ENCODE assay signal across 11 cellular contexts in genomic region chr10:62052276-62052675, GRCh38.
DNase-seq lines count a peak whose midpoint lies in the region; ATAC-seq and TF ChIP-seq lines count a peak whose summit lies in the region.
"Had no signal": no experiment of that assay in that cellular context is flagged by ENCODE, and none has a peak within 500 bp of the region (broad histone marks: within the 10 kb centered on the region; RNA-seq: fewer than 3 reads in every experiment).

No MANE protein-coding gene starts in this region.

- peak overlapping the region; percentile 76 for H3K4me3 ChIP-seq in BJ (ENCODE audit: low read depth, low read length)
- peak overlapping the region; percentile 69 for H3K4me3 ChIP-seq in HFF-Myc (replicated peaks; ENCODE audit: low read depth, low read length)
- peak overlapping the region; percentile 76 for H3K4me3 ChIP-seq in ovary

- WGBS in ovary, 3 donors: 92 to 96% (median 95%) methylated on average over 4 of the region's 4 CpGs

- H3K9me3 ChIP-seq in ovary: no peaks in the 10 kb centered on the region

- peaks cover 13% of the 10 kb centered on the region for H3K36me3 ChIP-seq in BJ (ENCODE audit: control insufficient read depth, insufficient read depth, low read length)
- H3K36me3 ChIP-seq in ovary: no peaks in the 10 kb centered on the region

- intact Hi-C loops in ovary (cut with DNase I): no loop called here

- TF ChIP-seq EP300 in ovary (IDR thresholded peaks at IDR 0.05): no peak

- H3K27ac Mint-ChIP-seq in brain: peak overlapping the region in 1 of 5 experiments; percentile 79

- TF ChIP-seq CTCF in BJ (IDR thresholded peaks at IDR 0.05; ENCODE audit: insufficient read depth, low read depth, low read length) (no peak), HFF-Myc (IDR thresholded peaks at IDR 0.05; ENCODE audit: low read depth, low read length, missing control alignments) (no peak), brain (conservative IDR thresholded peaks at IDR 0.05) (no peak), ovary (IDR thresholded peaks at IDR 0.05) (no peak)

- peaks cover 5% of the 10 kb centered on the region for H3K27me3 Mint-ChIP-seq in brain

- H3K4me1 Mint-ChIP-seq in brain: peaks cover 84% of the 10 kb centered on the region

- H3K9me3 Mint-ChIP-seq in brain: no peaks in the 10 kb centered on the region

- no peak for DNase-seq in BJ (ENCODE audit: low read depth)
- no peak for DNase-seq in HFF-Myc (ENCODE audit: extremely low read depth, low read depth)
- DNase-seq in ovary: no peak
- no peak for DNase-seq in NCI-H1694 (lab: John Stamatoyannopoulos, UW)
- no peak for DNase-seq in Kasumi-1 (lab: John Stamatoyannopoulos, UW)
- DNase-seq: DMS153; NCI-H1105 treated with DMSO at 0.1 percent for 48 hours; stimulated activated naive CD4-positive, alpha-beta T cell treated with Interleukin-2 at 50 U/mL for 16 hours had no signal

- H3K4me3 Mint-ChIP-seq in brain: peak overlapping the region in 3 of 5 experiments; percentile 82 to 92 (median 90)

- H3K36me3 Mint-ChIP-seq in brain: peaks cover 44% of the 10 kb centered on the region

- peaks cover 24% of the 10 kb centered on the region for H3K4me1 ChIP-seq in ovary (ENCODE audit: insufficient read depth)

- no peaks in the 10 kb centered on the region for H3K27me3 ChIP-seq in BJ (ENCODE audit: control insufficient read depth, insufficient read depth, low read length)
- H3K27me3 ChIP-seq in ovary: no peaks in the 10 kb centered on the region

- CTCF ChIA-PET in BJ (lab: Yijun Ruan, JAX): interaction anchor here (0.6 to 3.1 kb wide), 3 partner anchors 10 to 90 kb away, joined by 3 to 11 read pairs (median 4); no protein-coding TSS in a partner anchor

- no peak for ATAC-seq in GM21717 (IDR thresholded peaks at IDR 0.05; ENCODE audit: unreplicated experiment)
- no peak for ATAC-seq in HG02678 (IDR thresholded peaks at IDR 0.05; ENCODE audit: unreplicated experiment)

- no peak for TF ChIP-seq POLR2A in ovary (IDR thresholded peaks at IDR 0.05)

- H3K27ac ChIP-seq in ovary: no peak overlapping the region

- POLR2A ChIA-PET in BJ (lab: Charles Lee): interaction anchor here (0.6 to 0.9 kb wide), 2 partner anchors 9 to 512 kb away, joined by 3 read pairs; no protein-coding TSS in a partner anchor
